In the genomic region with DNA sequence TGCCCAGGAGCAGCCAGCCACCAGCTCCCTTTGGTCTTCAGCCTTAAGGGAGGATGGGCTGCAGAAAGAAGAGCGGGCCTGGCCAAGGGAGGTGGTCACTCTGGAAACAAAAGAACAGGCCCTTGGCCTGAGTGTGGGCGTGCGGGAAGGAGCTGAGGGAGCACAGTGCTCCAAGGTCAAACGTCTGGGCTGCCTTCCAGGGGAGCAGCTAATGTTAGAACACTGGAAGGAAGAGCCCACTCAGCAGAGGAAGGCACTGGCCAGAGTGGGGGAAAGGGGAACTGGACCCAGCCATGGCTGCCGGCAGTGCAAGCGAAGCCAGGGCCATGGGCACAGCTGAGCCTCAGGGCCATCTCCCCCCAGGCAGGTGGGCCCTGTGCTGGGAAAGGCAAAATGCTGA, we compare ENCODE assay signal across 9 cellular contexts. TPM values are rescaled to one million over a fixed set of nuclear protein-coding genes. Genes with fewer than 3 reads are reported as not detected.
DNase-seq lines count a peak whose midpoint lies in the region; ATAC-seq, FAIRE-seq and TF ChIP-seq lines count a peak whose summit lies in the region.
"Had no signal": no experiment of that assay in that cellular context is flagged by ENCODE, and none has a peak within 500 bp of the region (broad histone marks: within the 10 kb centered on the region; RNA-seq: fewer than 3 reads in every experiment).

No MANE protein-coding gene starts in this region.

- no peak overlapping the region for H3K4me2 ChIP-seq in mesendoderm (ENCODE audit: low read length)

- H3K4me3 Mint-ChIP-seq in IgD-negative memory B cell (peak overlapping the region in 3 of 4 donors; percentile 57 to 83 (median 62)), brain (no peak overlapping the region), HFFc6 (no peak overlapping the region)

- H3K18ac ChIP-seq in mesendoderm (ENCODE audit: low read length): no peak overlapping the region

- no peaks in the 10 kb centered on the region for H3K79me2 ChIP-seq in mesendoderm (ENCODE audit: control insufficient read depth, insufficient read depth, low read length)

- H3K4me1 ChIP-seq in small intestine (ENCODE audit: control insufficient read depth in 2 of 2, insufficient read depth in 1 of 2, low read depth in 1 of 2, low read length in 1 of 2) (peaks cover under 1 to 14% of the 10 kb centered on the region in 2 donors), mesendoderm (ENCODE audit: control insufficient read depth, low read depth, low read length) (no peaks in the 10 kb centered on the region)

- FAIRE-seq in small intestine (lab: Jason Lieb, UNC): no peak

- peak overlapping the region; percentile 61 to 93 for H3K27ac ChIP-seq in small intestine (ENCODE audit: low read depth in 1 of 2, low read length in 1 of 2)
- no peak overlapping the region for H3K27ac ChIP-seq in mesendoderm (ENCODE audit: low read depth, low read length)

- no peak overlapping the region for H3K9ac ChIP-seq in mesendoderm (ENCODE audit: low read length)

- H2BK15ac ChIP-seq in mesendoderm (replicated peaks; ENCODE audit: low read depth): no peak overlapping the region

- intact Hi-C loops in left colon (cut with DNase I, micrococcal nuclease): no loop called here

- H3K4ac ChIP-seq in mesendoderm (ENCODE audit: low read depth, low read length): no peak overlapping the region

- H4K5ac ChIP-seq in mesendoderm (ENCODE audit: low read length): no peak overlapping the region

- H3K56ac ChIP-seq in mesendoderm (ENCODE audit: low read length): no peak overlapping the region

- no peak overlapping the region for H2BK5ac ChIP-seq in mesendoderm (ENCODE audit: low read length)

- DNase-seq in left colon (peak; percentile 69 to 82), small intestine (no peak), HFFc6 (no peak), mesendoderm (no peak), HPDE6-E6E7 (ENCODE audit: extremely low spot score) (no peak)
- no peak for DNase-seq in stimulated activated naive CD4-positive, alpha-beta T cell treated with Interleukin-2 at 50 U/mL for 16 hours (lab: John Stamatoyannopoulos, UW)
- DNase-seq: retina had no signal

- peak; percentile 36 for ATAC-seq in left colon

- no peak overlapping the region for H2AK5ac ChIP-seq in mesendoderm (ENCODE audit: low read length)

- no peaks in the 10 kb centered on the region for H3K79me1 ChIP-seq in mesendoderm (ENCODE audit: low read length)

- WGBS in small intestine, 3 donors: 34 to 64% (median 52%) methylated on average over 6 of the region's 6 CpGs
- WGBS in mesendoderm (ENCODE audit: extremely low coverage, insufficient coverage, low lambda C conversion rate): no CpG with 5 or more reads among the region's 6 CpGs

- H3K9me3 ChIP-seq in small intestine (ENCODE audit: control insufficient read depth, low read depth): no peaks in the 10 kb centered on the region

- H3K36me3 ChIP-seq in small intestine (ENCODE audit: control insufficient read depth in 2 of 2, insufficient read depth in 2 of 2, low read length in 2 of 2): peaks cover 0 to 5% of the 10 kb centered on the region in 2 donors
- H3K36me3 ChIP-seq in mesendoderm (ENCODE audit: control insufficient read depth, insufficient read depth, low read length): no peaks in the 10 kb centered on the region

- no peak overlapping the region for H4K8ac ChIP-seq in mesendoderm (ENCODE audit: low read depth, low read length)

- no peak overlapping the region for H3K4me3 ChIP-seq in small intestine (ENCODE audit: low read depth in 1 of 2, low read length in 2 of 2)
- H3K4me3 ChIP-seq in mesendoderm (ENCODE audit: low read length): no peak overlapping the region

- H2BK120ac ChIP-seq in mesendoderm (ENCODE audit: low read depth, low read length): no peak overlapping the region

- H3K27ac Mint-ChIP-seq in IgD-negative memory B cell (peak overlapping the region; percentile 87 to 98 (median 97)), brain (peak overlapping the region; percentile 56 to 98 (median 88)), HFFc6 (no peak overlapping the region)

- H3K27me3 Mint-ChIP-seq in IgD-negative memory B cell: peaks cover 2% of the 10 kb centered on the region
- no peaks in the 10 kb centered on the region for H3K27me3 Mint-ChIP-seq in brain
- H3K27me3 Mint-ChIP-seq in HFFc6 (ENCODE audit: insufficient read depth): peaks cover 1% of the 10 kb centered on the region

- H3K36me3 Mint-ChIP-seq in IgD-negative memory B cell: peaks cover 8% of the 10 kb centered on the region
- peaks cover 55% of the 10 kb centered on the region for H3K36me3 Mint-ChIP-seq in brain
- H3K36me3 Mint-ChIP-seq in HFFc6 (ENCODE audit: low read depth): no peaks in the 10 kb centered on the region

- H3K27me3 ChIP-seq in small intestine (ENCODE audit: control insufficient read depth in 2 of 2, insufficient read depth in 2 of 2, low read length in 2 of 2): no peaks in the 10 kb centered on the region
- H3K27me3 ChIP-seq in mesendoderm (ENCODE audit: insufficient read depth, low read length, poor library complexity): no peaks in the 10 kb centered on the region

- H3K4me1 Mint-ChIP-seq in IgD-negative memory B cell: peaks cover 78 to 94% (median 79%) of the 10 kb centered on the region in 3 donors
- peaks cover 94% of the 10 kb centered on the region for H3K4me1 Mint-ChIP-seq in brain
- no peaks in the 10 kb centered on the region for H3K4me1 Mint-ChIP-seq in HFFc6 (ENCODE audit: low read depth)

- no peaks in the 10 kb centered on the region for H3K9me3 Mint-ChIP-seq in IgD-negative memory B cell
- no peaks in the 10 kb centered on the region for H3K9me3 Mint-ChIP-seq in brain
- no peaks in the 10 kb centered on the region for H3K9me3 Mint-ChIP-seq in HFFc6

- no peak overlapping the region for H3K23ac ChIP-seq in mesendoderm (ENCODE audit: low read length)

- TF ChIP-seq CTCF in brain (conservative IDR thresholded peaks at IDR 0.05) (no peak), HFFc6 (IDR thresholded peaks at IDR 0.05) (no peak)

RNA-seq across cellular contexts. Expression of a gene that starts 42.7 kb away (rescaled TPM):
- polyA plus RNA-seq in IgD-negative memory B cell (48.9 TPM), brain (ENCODE audit: insufficient read depth, low read depth, low replicate concordance) (25.9 TPM), small intestine (10 to 100 TPM; 15.1 to 30.2 (median 18.8) TPM)
- 10 to 100 TPM; 31.6 to 48.0 TPM for total RNA-seq in left colon
- 10 to 100 TPM in 5 of 6 experiments, 1 to 10 TPM in 1; 9.3 to 10.6 (median 10.4) TPM for total RNA-seq in HFFc6 (2021; fragmentation: NEBNext Ultra II Directional; extraction: Animal tissue kit (Norgen Biotek cat#: 25700))
- 9.4 TPM for polyA plus RNA-seq in mesendoderm (2013, experiment 1 of 2)
- 9.3 TPM for polyA plus RNA-seq in mesendoderm (2013, experiment 2 of 2)

Comparison
In these comparisons a context has a peak if more than half of its experiments do, and no peak if none do; other contexts are left out.
1. H3K4me3 Mint-ChIP-seq: peak in IgD-negative memory B cell (3 of 4); none in brain (0 of 5) and HFFc6 (single experiment).
2. DNase-seq: peak in left colon (2 of 2); none in small intestine (single experiment), HFFc6 (single experiment), mesendoderm (single experiment), stimulated activated naive CD4-positive, alpha-beta T cell treated with Interleukin-2 at 50 U/mL for 16 hours (single experiment) and HPDE6-E6E7 (single experiment).